In the genomic region with DNA sequence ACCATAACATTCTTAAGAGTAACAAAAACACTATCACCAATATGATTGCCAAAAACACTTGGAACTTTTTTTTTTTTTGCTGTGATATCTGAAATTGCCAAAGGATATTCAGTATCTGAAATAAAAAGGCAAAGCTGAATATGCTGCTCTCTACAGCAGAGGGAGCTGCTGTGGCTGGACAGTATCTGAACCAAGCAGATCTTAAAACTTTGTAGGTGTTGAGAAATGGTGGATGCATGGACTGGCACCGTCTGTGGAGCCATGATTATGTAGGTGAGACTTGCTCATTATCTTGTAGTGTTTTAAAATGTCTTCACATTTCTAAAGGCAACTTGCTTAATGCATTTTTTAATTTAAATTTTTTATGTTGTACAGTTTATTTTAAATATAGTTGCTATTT, we compare ENCODE assay signal across 1 cellular context.
TF ChIP-seq lines count a peak whose summit lies in the region.

No MANE protein-coding gene starts in this region.

TF ChIP-seq in A549, 52 proteins besides CTCF, POLR2A, EP300 and RAD21 (continued from another document):
- TF ChIP-seq CBX2 (IDR thresholded peaks at IDR 0.05; ENCODE audit: borderline replicate concordance, low read depth) (no peak), HOXB5 (CRISPR knock-in tag; IDR thresholded peaks at IDR 0.05) (no peak), FOXS1 (CRISPR knock-in tag; IDR thresholded peaks at IDR 0.05) (no peak), BCL3 (IDR thresholded peaks at IDR 0.05) (no peak), FOSB (CRISPR knock-in tag; IDR thresholded peaks at IDR 0.05) (no peak), NR3C1 (IDR thresholded peaks at IDR 0.05) (no peak), POLR2AphosphoS2 (conservative IDR thresholded peaks at IDR 0.05; ENCODE audit: low read length) (no peak), HEYL (CRISPR knock-in tag; IDR thresholded peaks at IDR 0.05) (no peak), KDM5A (IDR thresholded peaks at IDR 0.05) (no peak), JUN (IDR thresholded peaks at IDR 0.05) (no peak), HOXB13 (CRISPR knock-in tag; IDR thresholded peaks at IDR 0.05; ENCODE audit: low read depth) (no peak), ZNF302 (CRISPR knock-in tag; IDR thresholded peaks at IDR 0.05) (no peak)
- TF ChIP-seq, protein P1, sequence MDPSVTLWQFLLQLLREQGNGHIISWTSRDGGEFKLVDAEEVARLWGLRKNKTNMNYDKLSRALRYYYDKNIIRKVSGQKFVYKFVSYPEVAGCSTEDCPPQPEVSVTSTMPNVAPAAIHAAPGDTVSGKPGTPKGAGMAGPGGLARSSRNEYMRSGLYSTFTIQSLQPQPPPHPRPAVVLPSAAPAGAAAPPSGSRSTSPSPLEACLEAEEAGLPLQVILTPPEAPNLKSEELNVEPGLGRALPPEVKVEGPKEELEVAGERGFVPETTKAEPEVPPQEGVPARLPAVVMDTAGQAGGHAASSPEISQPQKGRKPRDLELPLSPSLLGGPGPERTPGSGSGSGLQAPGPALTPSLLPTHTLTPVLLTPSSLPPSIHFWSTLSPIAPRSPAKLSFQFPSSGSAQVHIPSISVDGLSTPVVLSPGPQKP (IDR thresholded peaks at IDR 0.05; ENCODE audit: low read depth, low read length), result no peak
TF ChIP-seq in A549: peak in this region for 0.
